Comparison of ENCODE assay signal across 10 cellular contexts in genomic region chr17:39605492-39606433, GRCh38. TPM values are rescaled to one million over a fixed set of nuclear protein-coding genes. Genes with fewer than 3 reads are reported as not detected.
DNase-seq lines count a peak whose midpoint lies in the region; ATAC-seq and TF ChIP-seq lines count a peak whose summit lies in the region.
"Had no signal": no experiment of that assay in that cellular context is flagged by ENCODE, and none has a peak within 500 bp of the region (broad histone marks: within the 10 kb centered on the region; RNA-seq: fewer than 3 reads in every experiment).

No MANE protein-coding gene starts in this region.

- H3K4ac ChIP-seq in mesenchymal stem cell (ENCODE audit: low read depth in 1 of 2, low read length in 2 of 2), result no peak overlapping the region

- intact Hi-C loops in body of pancreas (cut with DNase I), result no loop called here

- no peak overlapping the region for H2BK15ac ChIP-seq in mesenchymal stem cell (ENCODE audit: low read depth, poor library complexity, severe bottlenecking)

- H3K23ac ChIP-seq in mesenchymal stem cell (ENCODE audit: low read length in 2 of 2), result peak overlapping the region in 1 of 2 experiments; percentile 15

- peaks cover 0 to 18% (median 10%) of the 10 kb centered on the region in 10 experiments; a peak in 11 of 20 replicates for H3K4me1 ChIP-seq in BLaER1 treated with 17β-estradiol and CSF1 and Interleukin-3, amounts not matched to agents 10 nM and 100 nM
- H3K4me1 ChIP-seq in body of pancreas, result peaks cover 28% of the 10 kb centered on the region
- H3K4me1 ChIP-seq in mesenchymal stem cell (ENCODE audit: control insufficient read depth, insufficient read depth, low read depth, low read length), result peaks cover 21% of the 10 kb centered on the region

- no peak overlapping the region for H3K9ac ChIP-seq in BLaER1 treated with 17β-estradiol and CSF1 and Interleukin-3, amounts not matched to agents 10 nM and 100 nM
- H3K9ac ChIP-seq in mesenchymal stem cell (ENCODE audit: low read length), result no peak overlapping the region

- H3K18ac ChIP-seq in mesenchymal stem cell (ENCODE audit: low read depth in 1 of 2, low read length in 2 of 2), result no peak overlapping the region

- 1 to 2% methylated on average over 25 to 102 of the region's 102 CpGs for WGBS in body of pancreas, 2 donors
- 2% methylated on average over 86 of the region's 102 CpGs for WGBS in mesenchymal stem cell

- no peak overlapping the region for H2BK120ac ChIP-seq in mesenchymal stem cell (ENCODE audit: low read depth, low read length)

- no peak overlapping the region for H2BK5ac ChIP-seq in mesenchymal stem cell (ENCODE audit: low read depth, low read length, poor library complexity, severe bottlenecking)

- peak overlapping the region; percentile 0 to 62 (median 33); a peak in 15 of 22 replicates for H3K4me2 ChIP-seq in BLaER1 treated with 17β-estradiol and CSF1 and Interleukin-3, amounts not matched to agents 10 nM and 100 nM
- H3K4me2 ChIP-seq in mesenchymal stem cell (ENCODE audit: low read length, poor library complexity, severe bottlenecking), result peak overlapping the region; percentile 4

- ATAC-seq in body of pancreas, result peak; percentile 41
- no peak for ATAC-seq in HG03469 (IDR thresholded peaks at IDR 0.05; ENCODE audit: unreplicated experiment)
- no peak for ATAC-seq in GM21723 (IDR thresholded peaks at IDR 0.05; ENCODE audit: unreplicated experiment)
- ATAC-seq in GM21528 (IDR thresholded peaks at IDR 0.05; ENCODE audit: low FRiP score, unreplicated experiment), result no peak
- ATAC-seq: K562 had no signal

- no peak overlapping the region for H2AFZ ChIP-seq in mesenchymal stem cell (ENCODE audit: low read depth, low read length)

- no peak overlapping the region for H4K91ac ChIP-seq in mesenchymal stem cell (ENCODE audit: low read length)

- no peaks in the 10 kb centered on the region for H3K9me3 ChIP-seq in BLaER1 treated with 17β-estradiol and CSF1 and Interleukin-3, amounts not matched to agents 10 nM and 100 nM (replicated peaks in 1 of 11)
- no peaks in the 10 kb centered on the region for H3K9me3 ChIP-seq in body of pancreas
- H3K9me3 ChIP-seq in mesenchymal stem cell (ENCODE audit: control insufficient read depth, low read length), result no peaks in the 10 kb centered on the region

- no peak overlapping the region for H4K8ac ChIP-seq in mesenchymal stem cell (ENCODE audit: low read length)

- no peak for TF ChIP-seq POLR2A in body of pancreas (IDR thresholded peaks at IDR 0.05)

- no peak for TF ChIP-seq CTCF in body of pancreas (IDR thresholded peaks at IDR 0.05)

- peaks cover 0 to 62% (median 38%) of the 10 kb centered on the region in 11 experiments; a peak in 19 of 22 replicates for H4K20me1 ChIP-seq in BLaER1 treated with 17β-estradiol and CSF1 and Interleukin-3, amounts not matched to agents 10 nM and 100 nM

- peak overlapping the region in 3 of 10 experiments; percentile 30 to 38 (median 34); a peak in 6 of 20 replicates for H3K4me3 ChIP-seq in BLaER1 treated with 17β-estradiol and CSF1 and Interleukin-3, amounts not matched to agents 10 nM and 100 nM
- H3K4me3 ChIP-seq in H7 (ENCODE audit: insufficient read depth, low read depth, low read length) (no peak overlapping the region), body of pancreas (no peak overlapping the region), mesenchymal stem cell (ENCODE audit: insufficient read depth in 1 of 2, low read depth in 1 of 2, low read length in 2 of 2) (no peak overlapping the region)
- H3K4me3 ChIP-seq: K562 had no signal

- no peak overlapping the region for H3K27ac ChIP-seq in BLaER1 treated with 17β-estradiol and CSF1 and Interleukin-3, amounts not matched to agents 10 nM and 100 nM
- no peak overlapping the region for H3K27ac ChIP-seq in body of pancreas
- H3K27ac ChIP-seq in mesenchymal stem cell (ENCODE audit: low read length, poor library complexity, severe bottlenecking), result no peak overlapping the region

- H3K27me3 ChIP-seq in BLaER1 treated with 17β-estradiol and CSF1 and Interleukin-3, amounts not matched to agents 10 nM and 100 nM, result peaks cover 91 to 100% (median 93%) of the 10 kb centered on the region in 11 experiments
- H3K27me3 ChIP-seq in H7 (ENCODE audit: control insufficient read depth, insufficient read depth, low read length) (peaks cover 95% of the 10 kb centered on the region), body of pancreas (peaks cover 0 to 51% of the 10 kb centered on the region in 2 donors), mesenchymal stem cell (ENCODE audit: control insufficient read depth in 1 of 2, insufficient read depth in 1 of 2, low read length in 2 of 2) (peaks cover 88 to 95% of the 10 kb centered on the region in 2 experiments)

- H3K14ac ChIP-seq in mesenchymal stem cell (ENCODE audit: low read length in 2 of 2), result no peak overlapping the region

- H2AK5ac ChIP-seq in mesenchymal stem cell (ENCODE audit: low read length, severe bottlenecking), result no peak overlapping the region

- DNase-seq in H7 (peak; percentile 84), body of pancreas (no peak), mesenchymal stem cell (peak; percentile 35), NCI-H446 (lab: John Stamatoyannopoulos, UW) (no peak)

- no peaks in the 10 kb centered on the region for H3K79me1 ChIP-seq in mesenchymal stem cell (replicated peaks; ENCODE audit: low read length, poor library complexity, severe bottlenecking)

- no peak overlapping the region for H2BK12ac ChIP-seq in mesenchymal stem cell (ENCODE audit: low read length in 2 of 2)

- H3K36me3 ChIP-seq in BLaER1 treated with 17β-estradiol and CSF1 and Interleukin-3, amounts not matched to agents 10 nM and 100 nM, result no peaks in the 10 kb centered on the region
- H3K36me3 ChIP-seq in H7 (replicated peaks; ENCODE audit: control insufficient read depth, insufficient read depth, low read length) (no peaks in the 10 kb centered on the region), body of pancreas (replicated peaks in 1 of 2; ENCODE audit: insufficient read depth in 1 of 2, low read depth in 2 of 2) (no peaks in the 10 kb centered on the region), mesenchymal stem cell (ENCODE audit: control insufficient read depth in 1 of 2, insufficient read depth in 2 of 2, low read depth in 1 of 2, low read length in 2 of 2) (no peaks in the 10 kb centered on the region)

RNA-seq across cellular contexts. Expression of gene NEUROD2, which starts 2.0 kb away (rescaled TPM):
- not detected in 2 replicates for total RNA-seq in H7 (2014; rRNA removed; shearing (Covaris generic))
- not detected for total RNA-seq in body of pancreas
- not detected for polyA plus RNA-seq in mesenchymal stem cell (2013, experiment 1 of 2)
- polyA plus RNA-seq in mesenchymal stem cell (2013, experiment 2 of 2), result not detected
- total RNA-seq: K562 had no signal
- polyA plus RNA-seq: K562 had no signal

RNA-seq across cellular contexts. Expression of gene PPP1R1B, which starts 21.0 kb away (rescaled TPM):
- total RNA-seq in H7 (2014; rRNA removed; shearing (Covaris generic)), result 8.3 and 11.8 TPM in 2 replicates
- total RNA-seq in body of pancreas, result 10 to 100 TPM; 38.4 to 75.8 TPM
- not detected for polyA plus RNA-seq in mesenchymal stem cell (2013, experiment 1 of 2)
- polyA plus RNA-seq in mesenchymal stem cell (2013, experiment 2 of 2), result not detected
- total RNA-seq: H4 had no signal

RNA-seq across cellular contexts. Expression of gene STARD3, which starts 31.2 kb away (rescaled TPM):
- 55.6 and 66.3 TPM in 2 replicates for total RNA-seq in H7 (2014; rRNA removed; shearing (Covaris generic))
- total RNA-seq in body of pancreas, result 10 to 100 TPM; 30.1 to 63.9 TPM
- 64.0 TPM for polyA plus RNA-seq in mesenchymal stem cell (2013, experiment 1 of 2)
- 60.0 TPM for polyA plus RNA-seq in mesenchymal stem cell (2013, experiment 2 of 2)

RNA-seq across cellular contexts. Expression of gene TCAP, which starts 59.4 kb away (rescaled TPM):
- 0.69 and 2.7 TPM in 2 replicates for total RNA-seq in H7 (2014; rRNA removed; shearing (Covaris generic))
- total RNA-seq in body of pancreas, result under 1 TPM in 1 of 2 donors, not detected in 1; 0.26 TPM
- 0.12 TPM for polyA plus RNA-seq in mesenchymal stem cell (2013, experiment 1 of 2)
- polyA plus RNA-seq in mesenchymal stem cell (2013, experiment 2 of 2), result 0.05 TPM

Comparison
In these comparisons a context has a peak if more than half of its experiments do, and no peak if none do; other contexts are left out.
1. DNase-seq: peak in H7 (single experiment) and mesenchymal stem cell (single experiment); none in body of pancreas (0 of 4) and NCI-H446 (0 of 2).